17 cellular contexts compared by ENCODE assay signal in the genomic region with DNA sequence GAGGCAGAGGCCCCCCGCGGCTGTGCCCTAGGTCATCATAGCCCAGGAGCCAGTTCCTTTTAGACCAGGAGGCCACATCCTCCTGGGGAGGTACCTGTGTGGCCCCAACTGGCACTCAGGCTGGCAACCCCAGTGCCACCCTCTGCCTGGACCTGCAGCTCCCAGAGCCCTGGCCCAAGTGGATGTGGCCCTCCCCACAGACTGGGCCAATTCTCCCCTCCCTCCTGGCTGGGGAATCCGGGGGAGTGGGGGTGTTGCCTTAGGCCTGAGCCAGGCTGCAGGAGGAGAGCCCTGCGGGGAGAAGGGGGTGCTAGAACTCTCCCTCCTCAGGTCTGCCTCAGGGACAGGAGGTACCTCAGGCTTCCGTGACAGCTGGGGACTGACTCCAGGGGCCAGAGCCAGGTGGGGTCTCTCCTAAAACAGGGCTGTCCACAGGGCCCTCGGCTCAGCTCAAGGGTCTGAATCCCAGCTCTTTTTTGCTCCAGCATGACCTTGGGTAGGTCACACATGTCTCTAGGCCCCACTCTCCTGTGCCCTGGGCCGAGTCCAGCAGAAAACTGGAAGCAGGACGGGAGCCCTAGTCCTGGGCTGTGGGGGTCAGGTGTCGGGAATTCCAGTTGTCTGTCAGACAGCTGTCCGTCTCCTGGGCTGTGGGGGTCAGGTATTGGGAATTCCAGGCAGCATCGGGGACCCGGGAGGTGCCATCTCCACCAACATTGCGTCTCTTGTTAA. TPM values are rescaled to one million over a fixed set of nuclear protein-coding genes. Genes with fewer than 3 reads are reported as not detected.
DNase-seq lines count a peak whose midpoint lies in the region; ATAC-seq, FAIRE-seq and TF ChIP-seq lines count a peak whose summit lies in the region.
"Had no signal": no experiment of that assay in that cellular context is flagged by ENCODE, and none has a peak within 500 bp of the region (broad histone marks: within the 10 kb centered on the region; RNA-seq: fewer than 3 reads in every experiment).

No MANE protein-coding gene starts in this region.

- no peaks in the 10 kb centered on the region for H3K9me3 ChIP-seq in A549
- no peaks in the 10 kb centered on the region for H3K9me3 ChIP-seq in adrenal gland (replicated peaks in 1 of 3)
- H3K9me3 ChIP-seq: body of pancreas, Peyer's patch had no signal

- no peaks in the 10 kb centered on the region for H3K36me3 ChIP-seq in adrenal gland (replicated peaks in 1 of 2)
- H3K36me3 ChIP-seq: Peyer's patch had no signal

- H3K27me3 ChIP-seq in adrenal gland, result no peaks in the 10 kb centered on the region
- no peaks in the 10 kb centered on the region for H3K27me3 ChIP-seq in layer of hippocampus (ENCODE audit: control insufficient read depth, insufficient read depth, low read length)
- H3K27me3 ChIP-seq: body of pancreas, Peyer's patch had no signal

- no peak for TF ChIP-seq POLR2A in A549 (IDR thresholded peaks at IDR 0.05; ENCODE audit: low read length)
- no peak for TF ChIP-seq POLR2A in adrenal gland (IDR thresholded peaks at IDR 0.05)

- DNase-seq in A549 (ENCODE audit: low read depth in 1 of 2, low spot score in 1 of 2) (no peak), adrenal gland (peak in 1 of 7 donors; percentile 46), kidney glomerular epithelial cell (lab: John Stamatoyannopoulos, UW) (no peak)
- DNase-seq: activated gamma-delta T cell; CD8-positive, alpha-beta T cell; hypothalamus; naive B cell; NCI-H2029; Peyer's patch had no signal

- FAIRE-seq in A549 (lab: Jason Lieb, UNC), result no peak
- FAIRE-seq: GM12878 had no signal

- POLR2A ChIA-PET in A549 (lab: Yijun Ruan, JAX), result interaction anchor here (1.8 kb wide), 1 partner anchor 9 kb away, joined by 25 read pairs; the partner anchor contains the start of gene DNLZ

- no peak for TF ChIP-seq RAD21 in A549 (conservative IDR thresholded peaks at IDR 0.05 in 1 of 2, IDR thresholded peaks at IDR 0.05 in 1 of 2)

- no peak for TF ChIP-seq EP300 in A549 (IDR thresholded peaks at IDR 0.05)

- CTCF ChIA-PET in A549 (lab: Yijun Ruan, JAX), result interaction anchor here (1.2 to 3.2 kb wide), 5 partner anchors 8 to 47 kb away, joined by 3 to 15 read pairs (median 6); partner anchors contain the start of gene DNLZ

- H3K4me1 ChIP-seq in A549, result peaks cover 27% of the 10 kb centered on the region
- peaks cover 0 to 19% of the 10 kb centered on the region in 2 donors for H3K4me1 ChIP-seq in adrenal gland (replicated peaks in 1 of 2)
- H3K4me1 ChIP-seq: Peyer's patch had no signal

- peak; percentile 5 to 11; a peak in 4 of 6 replicates for ATAC-seq in A549
- no peak for ATAC-seq in HG03108 (IDR thresholded peaks at IDR 0.05; ENCODE audit: unreplicated experiment)
- no peak for ATAC-seq in GM19455 (IDR thresholded peaks at IDR 0.05; ENCODE audit: unreplicated experiment)
- ATAC-seq: CD8-positive, alpha-beta T cell; GM12878 had no signal

- TF ChIP-seq CTCF in A549 (IDR thresholded peaks at IDR 0.05), result no peak
- TF ChIP-seq CTCF in adrenal gland (IDR thresholded peaks at IDR 0.05), result no peak

- WGBS in A549 (ENCODE audit: missing lambda C conversion rate), result 86% methylated on average over 8 of the region's 13 CpGs
- 68 to 81% (median 75%) methylated on average over 3 to 13 of the region's 13 CpGs for WGBS in adrenal gland, 4 donors

- H3K27ac ChIP-seq in A549 (peak overlapping the region in 1 of 2 experiments; percentile 66; a peak in 3 of 6 replicates), adrenal gland (peak overlapping the region in 3 of 5 donors; percentile 22 to 56 (median 46)), layer of hippocampus (ENCODE audit: low read depth, low read length) (peak overlapping the region; percentile 4)
- H3K27ac ChIP-seq: body of pancreas, Peyer's patch had no signal

- intact Hi-C loops in adrenal gland (cut with DNase I), result no loop called here

- H3K4me2 ChIP-seq in A549, result no peak overlapping the region; the same call in 2 of the 3 replicates

- no peak overlapping the region for H3K4me3 ChIP-seq in A549
- no peak overlapping the region for H3K4me3 ChIP-seq in adrenal gland
- H3K4me3 ChIP-seq: body of pancreas, GM12878, Peyer's patch had no signal

TF ChIP-seq in A549, 52 proteins besides CTCF, POLR2A, EP300 and RAD21:
- TF ChIP-seq FOSL2 (IDR thresholded peaks at IDR 0.05) (no peak), FOSL2 (CRISPR knock-in tag; IDR thresholded peaks at IDR 0.05) (no peak)

RNA-seq across cellular contexts. Expression of gene DNLZ, which starts 9.6 kb away (rescaled TPM):
- polyA plus RNA-seq in A549 (2011; rRNA removed) (5.1 and 8.0 TPM in 2 replicates), A549 (2017; fragmentation: RNase III; extraction: RNeasy Plus Mini Kit Qiagen cat#74134 plus additional on column Dnase treatment) (19.0 to 19.9 TPM (median 19.1 TPM) in 3 replicates), adrenal gland (10 to 100 TPM in 2 of 3 donors, 1 to 10 TPM in 1; 3.1 to 20.5 (median 14.7) TPM)
- 48.0 and 53.1 TPM in 2 replicates for polyA plus RNA-seq in A549 (2012; cell fraction: cytosol; rRNA removed)
- 55.1 and 58.4 TPM in 2 replicates for polyA plus RNA-seq in A549 (2012; cell fraction: nucleus; rRNA removed)
- polyA minus RNA-seq in A549 (2011; rRNA and poly(A)+ RNA removed), result 2.1 and 2.4 TPM in 2 replicates
- 10 to 100 TPM; 12.1 to 28.9 (median 18.3) TPM for total RNA-seq in adrenal gland

RNA-seq across cellular contexts. Expression of gene CARD9, which starts 19.5 kb away (rescaled TPM):
- polyA plus RNA-seq in A549 (2011; rRNA removed) (0.21 and 0.25 TPM in 2 replicates), A549 (2017; fragmentation: RNase III; extraction: RNeasy Plus Mini Kit Qiagen cat#74134 plus additional on column Dnase treatment) (0.94 to 1.2 TPM (median 0.94 TPM) in 3 replicates), adrenal gland (10 to 100 TPM in 1 of 3 donors, 1 to 10 TPM in 1, under 1 TPM in 1; 0.35 to 10.6 (median 5.7) TPM)
- polyA plus RNA-seq in A549 (2012; cell fraction: cytosol; rRNA removed), result 0.66 and 0.70 TPM in 2 replicates
- polyA plus RNA-seq in A549 (2012; cell fraction: nucleus; rRNA removed), result 3.4 and 5.5 TPM in 2 replicates
- 0.05 and 2.3 TPM in 2 replicates for polyA minus RNA-seq in A549 (2011; rRNA and poly(A)+ RNA removed)
- total RNA-seq in adrenal gland, result 1 to 10 TPM; 1.1 to 5.8 (median 4.0) TPM

RNA-seq across cellular contexts. Expression of gene GPSM1, which starts 26.6 kb away (rescaled TPM):
- polyA plus RNA-seq in A549 (2011; rRNA removed) (2.1 TPM in 2 replicates), A549 (2017; fragmentation: RNase III; extraction: RNeasy Plus Mini Kit Qiagen cat#74134 plus additional on column Dnase treatment) (8.2 to 9.9 TPM (median 8.8 TPM) in 3 replicates), adrenal gland (10 to 100 TPM in 2 of 3 donors, 1 to 10 TPM in 1; 2.9 to 48.9 (median 31.5) TPM)
- 6.5 and 10.5 TPM in 2 replicates for polyA plus RNA-seq in A549 (2012; cell fraction: cytosol; rRNA removed)
- 29.9 and 39.9 TPM in 2 replicates for polyA plus RNA-seq in A549 (2012; cell fraction: nucleus; rRNA removed)
- polyA minus RNA-seq in A549 (2011; rRNA and poly(A)+ RNA removed), result 1.8 and 2.7 TPM in 2 replicates
- total RNA-seq in adrenal gland, result 10 to 100 TPM in 7 of 8 donors, 1 to 10 TPM in 1; 9.9 to 50.4 (median 17.2) TPM

RNA-seq across cellular contexts. Expression of gene SNAPC4, which starts 46.0 kb away (rescaled TPM):
- polyA plus RNA-seq in A549 (2011; rRNA removed) (2.7 and 3.1 TPM in 2 replicates), A549 (2017; fragmentation: RNase III; extraction: RNeasy Plus Mini Kit Qiagen cat#74134 plus additional on column Dnase treatment) (10.1 to 10.8 TPM (median 10.3 TPM) in 3 replicates), adrenal gland (10 to 100 TPM in 1 of 3 donors, 1 to 10 TPM in 2; 3.4 to 20.1 (median 8.3) TPM)
- polyA plus RNA-seq in A549 (2012; cell fraction: cytosol; rRNA removed), result 5.2 and 6.4 TPM in 2 replicates
- 25.6 and 36.1 TPM in 2 replicates for polyA plus RNA-seq in A549 (2012; cell fraction: nucleus; rRNA removed)
- 4.5 and 4.6 TPM in 2 replicates for polyA minus RNA-seq in A549 (2011; rRNA and poly(A)+ RNA removed)
- 10 to 100 TPM in 1 of 8 donors, 1 to 10 TPM in 7; 3.3 to 10.6 (median 5.6) TPM for total RNA-seq in adrenal gland

RNA-seq across cellular contexts. Expression of gene CCDC187, which starts 50.0 kb away (rescaled TPM):
- polyA plus RNA-seq in A549 (2011; rRNA removed), result under 0.01 and 0.03 TPM in 2 replicates
- polyA plus RNA-seq in A549 (2012; cell fraction: cytosol; rRNA removed), result not detected in 2 replicates
- polyA plus RNA-seq in A549 (2012; cell fraction: nucleus; rRNA removed), result 0.02 and 0.04 TPM in 2 replicates
- polyA plus RNA-seq in A549 (2017; fragmentation: RNase III; extraction: RNeasy Plus Mini Kit Qiagen cat#74134 plus additional on column Dnase treatment), result 0.03 TPM in 1 of 3 replicates, not detected in the others
- 0.08 TPM in 1 of 2 replicates, not detected in the other for polyA minus RNA-seq in A549 (2011; rRNA and poly(A)+ RNA removed)
- total RNA-seq in adrenal gland, result under 1 TPM in 7 of 8 donors, not detected in 1; 0.04 to 0.19 (median 0.09) TPM
- polyA plus RNA-seq in adrenal gland, result under 1 TPM; under 0.01 to 0.08 (median 0.04) TPM
- total RNA-seq: H7, renal cortical epithelial cell had no signal
- polyA plus RNA-seq: liver had no signal

Comparison
In these comparisons a context has a peak if more than half of its experiments do, and no peak if none do; other contexts are left out.
1. ATAC-seq: peak in A549 (2 of 2); none in HG03108 (single experiment) and GM19455 (single experiment).